In the genomic region with DNA sequence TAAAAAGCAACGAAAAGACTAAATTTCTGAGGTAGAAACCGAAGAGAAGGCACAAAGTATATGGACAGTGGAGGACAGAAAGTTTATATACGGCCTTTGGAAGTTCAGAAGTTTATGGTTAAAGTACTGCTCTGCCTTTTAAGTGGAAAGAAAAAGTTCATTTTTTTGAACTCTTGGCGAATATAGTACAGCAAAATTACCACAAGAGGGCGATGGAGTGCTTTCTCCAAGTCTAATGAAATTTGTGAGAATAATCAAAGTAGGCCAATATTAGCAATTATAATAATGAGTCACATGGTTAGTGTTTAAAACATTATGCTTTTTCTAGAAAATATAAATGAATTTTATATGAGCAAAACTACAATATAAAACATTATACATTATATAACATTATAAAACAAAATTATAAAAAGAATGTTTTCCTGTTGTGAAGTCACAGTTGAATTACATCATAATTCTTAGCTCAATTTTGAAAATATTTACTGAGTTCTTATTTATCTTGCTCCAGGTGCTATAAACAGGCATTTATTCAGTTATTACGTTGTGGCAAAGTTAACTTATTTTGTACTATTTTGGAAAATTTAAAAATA, we compare ENCODE assay signal across 8 cellular contexts.
A peak's percentile ranks its signal among the peaks of the same experiment; 100 is the strongest.
DNase-seq lines count a peak whose midpoint lies in the region; ATAC-seq and TF ChIP-seq lines count a peak whose summit lies in the region.

No MANE protein-coding gene starts in this region.

- DNase-seq in COLO829 (ENCODE audit: low spot score) (peak; percentile 75), SK-N-DZ (ENCODE audit: low spot score) (peak; percentile 37), fibroblast of mammary gland (ENCODE audit: low read depth) (peak; percentile 64), retina (peak; percentile 28)

- peak; percentile 71 for ATAC-seq in GM18502 (IDR thresholded peaks at IDR 0.05; ENCODE audit: poor library complexity, unreplicated experiment)
- ATAC-seq in HG03342 (IDR thresholded peaks at IDR 0.05; ENCODE audit: unreplicated experiment), result peak; percentile 76
- no peak for ATAC-seq in HG02840 (IDR thresholded peaks at IDR 0.05; ENCODE audit: low FRiP score, unreplicated experiment)
- ATAC-seq in GM21423 (IDR thresholded peaks at IDR 0.05; ENCODE audit: unreplicated experiment), result no peak

- H3K4me3 ChIP-seq in fibroblast of mammary gland (ENCODE audit: control insufficient read depth, low read depth, low read length), result no peak overlapping the region

- TF ChIP-seq CTCF in fibroblast of mammary gland (conservative IDR thresholded peaks at IDR 0.05; ENCODE audit: control insufficient read depth, insufficient read depth, low read depth, low read length), result peak; percentile 82

Comparison
In these comparisons a context has a peak if more than half of its experiments do, and no peak if none do; other contexts are left out.
1. ATAC-seq: peak in GM18502 (single experiment) and HG03342 (single experiment); none in HG02840 (single experiment) and GM21423 (single experiment).
2. Peak in every context shown above with its lines, with median percentiles within 50 percentile points of each other: DNase-seq.